In the genomic region with DNA sequence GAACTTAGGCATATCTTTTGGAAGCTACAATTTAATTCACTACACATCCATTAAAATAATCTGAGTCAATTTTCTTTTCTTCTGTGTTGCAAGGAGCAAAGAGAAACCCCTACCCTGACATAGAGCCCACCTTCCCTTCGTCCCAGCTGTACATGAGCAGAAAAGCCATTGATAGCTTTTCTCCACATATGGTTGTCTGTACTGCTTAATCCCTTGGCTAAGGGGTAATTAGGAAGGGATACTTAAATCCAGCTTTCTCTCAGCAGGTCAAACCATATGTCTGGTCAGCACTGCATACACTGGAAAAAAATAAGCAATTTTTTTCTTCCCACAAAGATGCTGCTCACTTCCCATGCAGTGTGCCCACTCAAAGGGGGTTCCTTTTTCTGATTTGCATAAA, we compare ENCODE assay signal across 25 cellular contexts.
"Had no signal": no experiment of that assay in that cellular context is flagged by ENCODE, and none has a peak within 500 bp of the region (broad histone marks: within the 10 kb centered on the region; RNA-seq: fewer than 3 reads in every experiment).

No MANE protein-coding gene starts in this region.

- H3K9ac ChIP-seq: neural progenitor cell had no signal

- ATAC-seq: left cardiac atrium; left lobe of liver; lower lobe of right lung; natural killer cell; right lobe of liver; stimulated activated memory B cell treated with anti-CD40 and anti-IgM and Interleukin-4, amounts not matched to agents 10 μg/mL and 1 μg/mL and 100 μg/mL, for 72 hours; stimulated activated naive CD8-positive, alpha-beta T cell treated with anti-CD3 and anti-CD28 coated beads, Interleukin-15, amount 100 ng/mL, for 72 hours had no signal

- H3K27ac ChIP-seq: lower lobe of right lung, neural progenitor cell, neutrophil, ovary, right atrium auricular region, right lobe of liver, tibial nerve, uterus had no signal

- H3K4me2 ChIP-seq: neural progenitor cell, smooth muscle cell had no signal

- H3K4me1 ChIP-seq: lower lobe of right lung, right atrium auricular region, tibial nerve, uterus had no signal

- H3K36me3 ChIP-seq: lower lobe of right lung, neural progenitor cell, neutrophil, ovary, right atrium auricular region, right lobe of liver, tibial nerve, uterus had no signal

- H2AFZ ChIP-seq: neural progenitor cell had no signal

- H3K27me3 ChIP-seq: neural progenitor cell, ovary, right atrium auricular region, right lobe of liver, tibial nerve, uterus had no signal

- DNase-seq: kidney glomerular epithelial cell; left cardiac atrium; lower lobe of right lung; mammary epithelial cell; mesenchymal stem cell; naive B cell; natural killer cell; nephron progenitor cell; ovary; right lobe of liver; stimulated activated CD4-positive, alpha-beta T cell treated with anti-CD3 and anti-CD28 coated beads, Interleukin-1b, Interleukin-23, amount 100 ng/mL, for 48 hours; stimulated activated CD4-positive, alpha-beta T cell treated with anti-CD3 and anti-CD28 coated beads, Interleukin-2, amount 100 ng/mL, for 48 hours; stimulated activated CD4-positive, alpha-beta T cell treated with anti-CD3 and anti-CD28 coated beads, Interleukin-4, amount 100 ng/mL, for 4 hours; stimulated activated CD8-positive, alpha-beta memory T cell treated with anti-CD3 and anti-CD28 coated beads, Interleukin-4, amount 100 ng/mL, for 48 hours; stimulated activated naive CD4-positive, alpha-beta T cell treated with Interleukin-2 at 50 U/mL for 16 hours; stimulated activated naive CD8-positive, alpha-beta T cell treated with anti-CD3 and anti-CD28 coated beads, Interleukin-15, amount 100 ng/mL, for 72 hours; substantia nigra; uterus had no signal

- H3K4me3 ChIP-seq: lower lobe of right lung, neural progenitor cell, ovary, right atrium auricular region, right lobe of liver, smooth muscle cell, tibial nerve, uterus had no signal

- H3K9me3 ChIP-seq: neutrophil, right lobe of liver, uterus had no signal
